In the genomic region with DNA sequence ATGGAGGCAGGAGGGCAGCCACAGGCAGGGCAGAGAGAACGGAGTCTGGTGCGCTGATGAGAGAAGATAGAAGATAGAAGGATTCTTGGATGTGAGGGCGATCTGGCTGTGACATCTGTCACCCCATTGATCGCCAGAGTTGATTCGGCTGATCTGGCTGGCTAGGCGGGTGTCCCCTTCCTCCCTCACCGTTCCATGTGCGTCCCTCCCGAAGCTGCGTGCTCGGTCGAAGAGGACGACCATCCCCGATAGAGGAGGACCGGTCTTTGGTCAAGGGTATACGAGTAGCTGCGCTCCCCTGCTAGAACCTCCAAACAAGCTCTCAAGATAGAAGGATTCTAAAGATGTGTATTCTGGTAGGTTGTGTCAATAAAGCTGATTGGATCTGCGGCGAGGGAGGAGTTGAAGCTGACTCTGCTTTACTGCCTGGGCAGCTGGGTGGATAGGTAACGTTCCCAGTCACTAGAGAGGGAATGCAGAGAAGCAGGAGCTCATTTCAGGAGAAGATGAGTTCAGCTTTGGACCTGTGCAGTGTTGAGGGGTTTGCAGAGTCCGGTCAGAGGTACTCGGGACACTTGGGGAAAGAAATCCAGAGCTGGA, we compare ENCODE assay signal across 1 cellular context.
TF ChIP-seq lines count a peak whose summit lies in the region.

No MANE protein-coding gene starts in this region.

TF ChIP-seq in GM12878, 131 proteins besides CTCF, POLR2A, EP300 and RAD21:
- TF ChIP-seq SMAD1 (IDR thresholded peaks at IDR 0.05; ENCODE audit: low read depth, partially characterized antibody), result no peak
- TF ChIP-seq MTA2 (IDR thresholded peaks at IDR 0.05; ENCODE audit: low read depth), result no peak
- TF ChIP-seq CEBPB (IDR thresholded peaks at IDR 0.05; ENCODE audit: borderline replicate concordance in 1 of 2, low read depth in 2 of 2, low read length in 2 of 2), result no peak
